ENCODE assay signal across 17 cellular contexts in genomic region chr1:975365-975764, GRCh38. TPM values are rescaled to one million over a fixed set of nuclear protein-coding genes. Genes with fewer than 3 reads are reported as not detected.
DNase-seq lines count a peak whose midpoint lies in the region; ATAC-seq, FAIRE-seq and TF ChIP-seq lines count a peak whose summit lies in the region.
"Had no signal": no experiment of that assay in that cellular context is flagged by ENCODE, and none has a peak within 500 bp of the region (broad histone marks: within the 10 kb centered on the region; RNA-seq: fewer than 3 reads in every experiment).

No MANE protein-coding gene starts in this region.

- no peaks in the 10 kb centered on the region for H3K9me3 Mint-ChIP-seq in CD8-positive, alpha-beta T cell
- H3K9me3 Mint-ChIP-seq: activated naive CD4-positive, alpha-beta T cell treated with anti-CD3 and anti-CD28 coated beads, Interleukin-2, amount 50 U/mL, for 24 hours; naive thymus-derived CD8-positive, alpha-beta T cell had no signal

- no peak overlapping the region for H4K91ac ChIP-seq in H1 (replicated peaks; ENCODE audit: insufficient read length, low read length)

- H2BK5ac ChIP-seq in H1 (ENCODE audit: low read depth, low read length) = no peak overlapping the region

- no peak for ATAC-seq in CD8-positive, alpha-beta T cell
- ATAC-seq in gastrocnemius medialis (no peak), HG03439 (IDR thresholded peaks at IDR 0.05; ENCODE audit: unreplicated experiment) (no peak)

- no peak overlapping the region for H4K8ac ChIP-seq in H1 (ENCODE audit: extremely low read depth, insufficient read depth, low read length)

- H2BK12ac ChIP-seq in H1 (ENCODE audit: low read depth, low read length) = no peak overlapping the region

- no peak overlapping the region for H2BK20ac ChIP-seq in H1 (ENCODE audit: low read length)

- peaks cover 5% of the 10 kb centered on the region; the same call in 1 of the 2 replicates for H3K23me2 ChIP-seq in H1 (ENCODE audit: low read depth, low read length)

- peaks cover 9% of the 10 kb centered on the region for H3K4me1 Mint-ChIP-seq in CD8-positive, alpha-beta T cell (ENCODE audit: low read depth)
- H3K4me1 Mint-ChIP-seq: activated naive CD4-positive, alpha-beta T cell treated with anti-CD3 and anti-CD28 coated beads, Interleukin-2, amount 50 U/mL, for 24 hours had no signal

- no peak for FAIRE-seq in H1 (lab: Jason Lieb, UNC)
- FAIRE-seq: D721Med had no signal

- no peak overlapping the region for H4K5ac ChIP-seq in H1 (ENCODE audit: insufficient read length, low read depth, low read length)

- in situ Hi-C loops in gastrocnemius medialis (cut with MboI; ENCODE audit: low sequenced_read_pairs in 4 of 4) = no loop called here

- intact Hi-C loops in CD8-positive, alpha-beta T cell (cut with DNase I, micrococcal nuclease) = no loop called here
- intact Hi-C loops in gastrocnemius medialis (cut with DNase I; ENCODE audit: low total_unique reads) = no loop called here

- no peaks in the 10 kb centered on the region for H3K79me1 ChIP-seq in H1 (ENCODE audit: low read depth, low read length)

- H3K79me2 ChIP-seq in H1 (ENCODE audit: control insufficient read depth in 1 of 2, insufficient read depth in 2 of 2, low read length in 2 of 2) = no peaks in the 10 kb centered on the region

- H3K27ac ChIP-seq in CD8-positive, alpha-beta T cell (ENCODE audit: low read depth, low read length) = no peak overlapping the region
- H3K27ac ChIP-seq in H1 (ENCODE audit: low read depth, low read length) (no peak overlapping the region), gastrocnemius medialis (peak overlapping the region; percentile 88 to 94 (median 91))
- H3K27ac ChIP-seq: ascending aorta, SJSA1 had no signal

- H3K9me3 ChIP-seq in CD8-positive, alpha-beta T cell (ENCODE audit: low read length) = no peaks in the 10 kb centered on the region
- H3K9me3 ChIP-seq in H1 (ENCODE audit: insufficient read depth in 2 of 2, low read depth in 1 of 2, low read length in 1 of 2) (no peaks in the 10 kb centered on the region), gastrocnemius medialis (no peaks in the 10 kb centered on the region)
- H3K9me3 ChIP-seq: ascending aorta, esophagus muscularis mucosa, MG63, SJSA1, tibial artery had no signal

- no peak for TF ChIP-seq RAD21 in H1 (IDR thresholded peaks at IDR 0.05 in 1 of 2, conservative IDR thresholded peaks at IDR 0.05 in 1 of 2; ENCODE audit: low read depth in 2 of 2, low read length in 2 of 2)

- TF ChIP-seq EP300 in H1 (IDR thresholded peaks at IDR 0.05; ENCODE audit: borderline replicate concordance in 1 of 2, low read depth in 2 of 2, low read length in 2 of 2) = no peak

- no peaks in the 10 kb centered on the region for H3K36me3 ChIP-seq in CD8-positive, alpha-beta T cell (ENCODE audit: insufficient read depth, low read length)
- no peaks in the 10 kb centered on the region for H3K36me3 ChIP-seq in H1 (ENCODE audit: control insufficient read depth in 2 of 4, insufficient read depth in 4 of 4, low read length in 3 of 4)
- no peaks in the 10 kb centered on the region for H3K36me3 ChIP-seq in gastrocnemius medialis
- H3K36me3 ChIP-seq: ascending aorta, esophagus muscularis mucosa, MG63, SJSA1, tibial artery had no signal

- no peak overlapping the region for H3K4me3 ChIP-seq in CD8-positive, alpha-beta T cell (ENCODE audit: low read depth, low read length)
- H3K4me3 ChIP-seq in LNCaP clone FGC (ENCODE audit: low read depth, low read length) = peak overlapping the region; percentile 55
- no peak overlapping the region for H3K4me3 ChIP-seq in H1 (ENCODE audit: extremely low read depth in 1 of 4, insufficient read depth in 2 of 4, low read depth in 3 of 4, low read length in 4 of 4)
- no peak overlapping the region for H3K4me3 ChIP-seq in gastrocnemius medialis

- H3K27ac Mint-ChIP-seq in CD8-positive, alpha-beta T cell = no peak overlapping the region
- H3K27ac Mint-ChIP-seq: activated CD8-positive, alpha-beta T cell treated with anti-CD3 and anti-CD28 coated beads, Interleukin-2, amount 10 ng/mL, durations not matched to agents 7 days and 5 days; activated naive CD4-positive, alpha-beta T cell treated with anti-CD3 and anti-CD28 coated beads, Interleukin-2, amount 50 U/mL, for 24 hours had no signal

- no peaks in the 10 kb centered on the region for H3K36me3 Mint-ChIP-seq in CD8-positive, alpha-beta T cell
- H3K36me3 Mint-ChIP-seq: naive thymus-derived CD8-positive, alpha-beta T cell had no signal

- H2AK5ac ChIP-seq in H1 (ENCODE audit: low read depth, low read length) = no peak overlapping the region

- WGBS in H1 (ENCODE audit: extremely low coverage in 1 of 2, insufficient coverage in 1 of 2, insufficient read length in 1 of 2, insufficient replicate concordance in 2 of 2, low coverage in 1 of 2, low lambda C conversion rate in 2 of 2, missing lambda C conversion rate in 1 of 2), 2 experiments = 83% methylated on average over 5 of the region's 9 CpGs; no CpG with 5 or more reads in 1 of the 2 experiments

- H3K4me3 Mint-ChIP-seq in CD8-positive, alpha-beta T cell = peak overlapping the region; percentile 5
- H3K4me3 Mint-ChIP-seq: activated CD8-positive, alpha-beta T cell treated with anti-CD3 and anti-CD28 coated beads, Interleukin-2, amount 10 ng/mL, durations not matched to agents 7 days and 5 days had no signal

- H3K27me3 Mint-ChIP-seq in CD8-positive, alpha-beta T cell (ENCODE audit: low read depth) = peaks cover 19% of the 10 kb centered on the region

- no peak for DNase-seq in CD8-positive, alpha-beta T cell
- DNase-seq in LNCaP clone FGC (ENCODE audit: low read depth) (no peak), H1 (ENCODE audit: low read depth in 1 of 2, low spot score in 2 of 2) (no peak), gastrocnemius medialis (peak in 1 of 2 donors; percentile 42), GM19238 (ENCODE audit: insufficient read length, low spot score) (no peak), NCI-H1092 treated with DMSO at 0.1 percent for 48 hours (lab: John Stamatoyannopoulos, UW) (no peak)

- no peak overlapping the region for H3K23ac ChIP-seq in H1 (ENCODE audit: insufficient read length)

- no peak overlapping the region for H3K14ac ChIP-seq in H1 (ENCODE audit: insufficient read length)

- no peak for TF ChIP-seq POLR2A in H1 (IDR thresholded peaks at IDR 0.05; ENCODE audit: control extremely low read depth in 1 of 2, low read depth in 2 of 2, low read length in 2 of 2)
- TF ChIP-seq POLR2A in gastrocnemius medialis (IDR thresholded peaks at IDR 0.05) = no peak

- TF ChIP-seq CTCF in CD8-positive, alpha-beta T cell (IDR thresholded peaks at IDR 0.05) = no peak
- no peak for TF ChIP-seq CTCF in LNCaP clone FGC (IDR thresholded peaks at IDR 0.05; ENCODE audit: control insufficient read depth, extremely low read depth, insufficient read depth)
- no peak for TF ChIP-seq CTCF in H1 (IDR thresholded peaks at IDR 0.05; ENCODE audit: control extremely low read depth in 1 of 3, insufficient read depth in 1 of 3, low read depth in 1 of 3, low read length in 3 of 3)
- no peak for TF ChIP-seq CTCF in gastrocnemius medialis (IDR thresholded peaks at IDR 0.05 in 4 of 5, conservative IDR thresholded peaks at IDR 0.05 in 1 of 5)

- CTCF ChIA-PET in CD8-positive, alpha-beta T cell (lab: Charles Lee) = interaction anchor here (0.7 to 2.5 kb wide), 8 partner anchors 7 to 70 kb away, joined by 3 to 15 read pairs (median 4); partner anchors contain the start of gene PLEKHN1
- CTCF ChIA-PET in H1 (lab: Charles Lee; ENCODE audit: partially characterized antibody) = interaction anchor here (0.6 to 7.0 kb wide), 14 partner anchors 8 to 320 kb away, joined by 3 to 53 read pairs (median 4); partner anchors contain the start of genes NOC2L and PERM1

- no peak overlapping the region for H2BK15ac ChIP-seq in H1 (ENCODE audit: low read length)

- H3K18ac ChIP-seq in H1 (ENCODE audit: extremely low read depth, low read length) = no peak overlapping the region

- H3K56ac ChIP-seq in H1 (replicated peaks; ENCODE audit: insufficient read length, low read depth, low read length) = no peak overlapping the region

- H4K20me1 ChIP-seq in H1 (replicated peaks in 1 of 2; ENCODE audit: control insufficient read depth in 1 of 2, insufficient read depth in 2 of 2, low read length in 2 of 2) = peaks cover 0 to 9% of the 10 kb centered on the region in 2 experiments

- no peak overlapping the region for H3K4ac ChIP-seq in H1 (replicated peaks; ENCODE audit: insufficient read length, low read depth, low read length)

- H2AFZ ChIP-seq in H1 (ENCODE audit: low read length) = no peak overlapping the region

- H2BK120ac ChIP-seq in H1 (replicated peaks; ENCODE audit: low read depth, low read length) = no peak overlapping the region

- H3K27me3 ChIP-seq in CD8-positive, alpha-beta T cell (ENCODE audit: insufficient read depth, low read length) = peaks cover 10% of the 10 kb centered on the region
- peaks cover 0 to 21% (median 8%) of the 10 kb centered on the region in 4 experiments; a peak in 4 of 7 replicates for H3K27me3 ChIP-seq in H1 (replicated peaks in 1 of 4; ENCODE audit: control insufficient read depth in 3 of 4, extremely low read depth in 1 of 4, insufficient read depth in 3 of 4, low read length in 3 of 4)
- peaks cover 6 to 10% (median 8%) of the 10 kb centered on the region in 3 donors for H3K27me3 ChIP-seq in gastrocnemius medialis
- H3K27me3 ChIP-seq: MG63 had no signal

- H3K4me1 ChIP-seq in CD8-positive, alpha-beta T cell (ENCODE audit: insufficient read depth, low read length) = peaks cover 9% of the 10 kb centered on the region
- H3K4me1 ChIP-seq in H1 (replicated peaks in 1 of 4; ENCODE audit: control insufficient read depth in 3 of 4, insufficient read depth in 4 of 4, low read length in 3 of 4) (peaks cover 0 to 14% (median 4%) of the 10 kb centered on the region in 4 experiments; a peak in 4 of 7 replicates), gastrocnemius medialis (peaks cover 12 to 44% of the 10 kb centered on the region in 2 donors)

- peak overlapping the region; percentile 11 to 84; a peak in 2 of 4 replicates for H3K4me2 ChIP-seq in H1 (ENCODE audit: insufficient read depth in 1 of 2, low read depth in 2 of 2, low read length in 2 of 2)

- no peak overlapping the region for H3K9ac ChIP-seq in H1 (replicated peaks in 1 of 4; ENCODE audit: extremely low read depth in 1 of 4, low read depth in 3 of 4, low read length in 3 of 4)

- POLR2A ChIA-PET in CD8-positive, alpha-beta T cell (lab: Charles Lee) = no interaction called here
- POLR2A ChIA-PET in H1 (lab: Charles Lee; ENCODE audit: partially characterized antibody) = interaction anchor here (0.7 to 1.4 kb wide), 4 partner anchors 9 to 257 kb away, joined by 3 read pairs; partner anchors contain the start of genes B3GALT6, PLEKHN1 and SDF4

RNA-seq across cellular contexts. Expression of gene PERM1, which starts 6.5 kb away (rescaled TPM):
- total RNA-seq in CD8-positive, alpha-beta T cell = under 1 TPM in 1 of 2 experiments, not detected in 1; 0.08 TPM
- not detected in 2 replicates for total RNA-seq in H1 (2021; fragmentation: NEBNext Ultra II Directional; extraction: Animal tissue kit (Norgen Biotek cat#: 25700))
- not detected in 2 replicates for polyA plus RNA-seq in H1 (2011; rRNA removed)
- polyA plus RNA-seq in H1 (2011; cell fraction: cytosol; rRNA removed) = not detected
- polyA plus RNA-seq in H1 (2011; cell fraction: nucleus; rRNA removed) = not detected
- 0.30 to 0.90 TPM (median 0.58 TPM) in 4 replicates for polyA plus RNA-seq in H1 (2012, experiment 1 of 2)
- polyA plus RNA-seq in H1 (2012, experiment 2 of 2) = 0.20 TPM
- polyA plus RNA-seq in H1 (2013, experiment 1 of 2) = not detected
- not detected for polyA plus RNA-seq in H1 (2013, experiment 2 of 2)
- polyA minus RNA-seq in H1 (2011; rRNA and poly(A)+ RNA removed) = not detected in 2 replicates
- polyA minus RNA-seq in H1 (2011; cell fraction: cytosol; rRNA and poly(A)+ RNA removed) = not detected
- not detected for polyA minus RNA-seq in H1 (2011; cell fraction: nucleus; rRNA and poly(A)+ RNA removed)
- total RNA-seq in gastrocnemius medialis = 100 to 1,000 TPM in 2 of 4 donors, 10 to 100 TPM in 2; 38.9 to 218 (median 98.8) TPM
- total RNA-seq: activated CD8-positive, alpha-beta T cell treated with anti-CD3 and anti-CD28 coated beads, Interleukin-2, amount 10 ng/mL, durations not matched to agents 7 days and 5 days; ascending aorta; naive thymus-derived CD8-positive, alpha-beta T cell had no signal
- polyA plus RNA-seq: naive thymus-derived CD8-positive, alpha-beta T cell had no signal

RNA-seq across cellular contexts. Expression of gene PLEKHN1, which starts 9.1 kb away (rescaled TPM):
- total RNA-seq in CD8-positive, alpha-beta T cell = under 1 TPM; 0.56 to 0.60 TPM
- 1.5 TPM in 2 replicates for total RNA-seq in H1 (2021; fragmentation: NEBNext Ultra II Directional; extraction: Animal tissue kit (Norgen Biotek cat#: 25700))
- 0.39 and 1.2 TPM in 2 replicates for polyA plus RNA-seq in H1 (2011; rRNA removed)
- polyA plus RNA-seq in H1 (2011; cell fraction: cytosol; rRNA removed) = 0.65 TPM
- polyA plus RNA-seq in H1 (2011; cell fraction: nucleus; rRNA removed) = 4.0 TPM
- 0.94 to 1.3 TPM (median 1.00 TPM) in 4 replicates for polyA plus RNA-seq in H1 (2012, experiment 1 of 2)
- polyA plus RNA-seq in H1 (2012, experiment 2 of 2) = 0.51 TPM
- polyA plus RNA-seq in H1 (2013, experiment 1 of 2) = 1.1 TPM
- 1.3 TPM for polyA plus RNA-seq in H1 (2013, experiment 2 of 2)
- 0.06 and 0.10 TPM in 2 replicates for polyA minus RNA-seq in H1 (2011; rRNA and poly(A)+ RNA removed)
- polyA minus RNA-seq in H1 (2011; cell fraction: cytosol; rRNA and poly(A)+ RNA removed) = 0.88 TPM
- 1.3 TPM for polyA minus RNA-seq in H1 (2011; cell fraction: nucleus; rRNA and poly(A)+ RNA removed)
- total RNA-seq in gastrocnemius medialis = under 1 TPM in 1 of 4 donors, not detected in 3; 0.23 TPM
- total RNA-seq: ascending aorta, skeletal muscle tissue had no signal

RNA-seq across cellular contexts. Expression of gene KLHL17, which starts 15.0 kb away (rescaled TPM):
- total RNA-seq in CD8-positive, alpha-beta T cell = 10 to 100 TPM; 15.2 to 16.1 TPM
- total RNA-seq in H1 (2021; fragmentation: NEBNext Ultra II Directional; extraction: Animal tissue kit (Norgen Biotek cat#: 25700)) = 30.1 and 32.6 TPM in 2 replicates
- polyA plus RNA-seq in H1 (2011; rRNA removed) = 36.1 and 62.3 TPM in 2 replicates
- polyA plus RNA-seq in H1 (2011; cell fraction: cytosol; rRNA removed) = 40.0 TPM
- polyA plus RNA-seq in H1 (2011; cell fraction: nucleus; rRNA removed) = 508 TPM
- 23.1 to 39.3 TPM (median 34.1 TPM) in 4 replicates for polyA plus RNA-seq in H1 (2012, experiment 1 of 2)
- 21.6 TPM for polyA plus RNA-seq in H1 (2012, experiment 2 of 2)
- 30.7 TPM for polyA plus RNA-seq in H1 (2013, experiment 1 of 2)
- polyA plus RNA-seq in H1 (2013, experiment 2 of 2) = 26.7 TPM
- polyA minus RNA-seq in H1 (2011; rRNA and poly(A)+ RNA removed) = 5.8 and 7.8 TPM in 2 replicates
- 14.6 TPM for polyA minus RNA-seq in H1 (2011; cell fraction: cytosol; rRNA and poly(A)+ RNA removed)
- 47.3 TPM for polyA minus RNA-seq in H1 (2011; cell fraction: nucleus; rRNA and poly(A)+ RNA removed)
- total RNA-seq in gastrocnemius medialis = 1 to 10 TPM; 1.3 to 5.7 (median 2.3) TPM

RNA-seq across cellular contexts. Expression of gene NOC2L, which starts 16.3 kb away (rescaled TPM):
- 10 to 100 TPM; 54.0 to 54.7 TPM for total RNA-seq in CD8-positive, alpha-beta T cell
- 130 TPM in 2 replicates for total RNA-seq in H1 (2021; fragmentation: NEBNext Ultra II Directional; extraction: Animal tissue kit (Norgen Biotek cat#: 25700))
- 74.7 and 115 TPM in 2 replicates for polyA plus RNA-seq in H1 (2011; rRNA removed)
- 102 TPM for polyA plus RNA-seq in H1 (2011; cell fraction: cytosol; rRNA removed)
- 134 TPM for polyA plus RNA-seq in H1 (2011; cell fraction: nucleus; rRNA removed)
- 82.3 to 121 TPM (median 117 TPM) in 4 replicates for polyA plus RNA-seq in H1 (2012, experiment 1 of 2)
- polyA plus RNA-seq in H1 (2012, experiment 2 of 2) = 111 TPM
- 70.9 TPM for polyA plus RNA-seq in H1 (2013, experiment 1 of 2)
- polyA plus RNA-seq in H1 (2013, experiment 2 of 2) = 66.0 TPM
- 83.7 and 85.6 TPM in 2 replicates for polyA minus RNA-seq in H1 (2011; rRNA and poly(A)+ RNA removed)
- polyA minus RNA-seq in H1 (2011; cell fraction: cytosol; rRNA and poly(A)+ RNA removed) = 73.3 TPM
- 46.5 TPM for polyA minus RNA-seq in H1 (2011; cell fraction: nucleus; rRNA and poly(A)+ RNA removed)
- total RNA-seq in gastrocnemius medialis = 100 to 1,000 TPM in 1 of 4 donors, 10 to 100 TPM in 3; 47.4 to 115 (median 74.2) TPM

RNA-seq across cellular contexts. Expression of gene HES4, which starts 24.5 kb away (rescaled TPM):
- total RNA-seq in CD8-positive, alpha-beta T cell = 10 to 100 TPM; 26.0 to 30.9 TPM
- total RNA-seq in H1 (2021; fragmentation: NEBNext Ultra II Directional; extraction: Animal tissue kit (Norgen Biotek cat#: 25700)) = 1.2 and 2.8 TPM in 2 replicates
- polyA plus RNA-seq in H1 (2011; rRNA removed) = 3.5 and 12.8 TPM in 2 replicates
- 8.3 TPM for polyA plus RNA-seq in H1 (2011; cell fraction: cytosol; rRNA removed)
- 14.5 TPM for polyA plus RNA-seq in H1 (2011; cell fraction: nucleus; rRNA removed)
- 1.1 to 1.7 TPM (median 1.3 TPM) in 3 of 4 replicates, not detected in the other for polyA plus RNA-seq in H1 (2012, experiment 1 of 2)
- 0.43 TPM for polyA plus RNA-seq in H1 (2012, experiment 2 of 2)
- polyA plus RNA-seq in H1 (2013, experiment 1 of 2) = 3.8 TPM
- polyA plus RNA-seq in H1 (2013, experiment 2 of 2) = 3.2 TPM
- not detected in 2 replicates for polyA minus RNA-seq in H1 (2011; rRNA and poly(A)+ RNA removed)
- polyA minus RNA-seq in H1 (2011; cell fraction: cytosol; rRNA and poly(A)+ RNA removed) = 4.5 TPM
- polyA minus RNA-seq in H1 (2011; cell fraction: nucleus; rRNA and poly(A)+ RNA removed) = 3.4 TPM
- 10 to 100 TPM in 2 of 4 donors, 1 to 10 TPM in 2; 6.4 to 17.4 (median 9.5) TPM for total RNA-seq in gastrocnemius medialis
- total RNA-seq: naive thymus-derived CD8-positive, alpha-beta T cell had no signal

Comparison
In these comparisons a context has a peak if more than half of its experiments do, and no peak if none do; other contexts are left out.
1. H3K27ac ChIP-seq: peak in gastrocnemius medialis (4 of 4); none in CD8-positive, alpha-beta T cell (single experiment) and H1 (single experiment).
2. RNA of gene PERM1, which starts 6.5 kb away (total RNA-seq): 38.9 to 218 TPM in gastrocnemius medialis; 0.08 TPM in CD8-positive, alpha-beta T cell and not detected in H1; every median in the first group is over 10 times any median in the second.